Comparison of ENCODE assay signal across 10 cellular contexts in genomic region chr7:105298004-105298403, GRCh38.
A peak's percentile ranks its signal among the peaks of the same experiment; 100 is the strongest.
DNase-seq lines count a peak whose midpoint lies in the region; ATAC-seq and FAIRE-seq lines count a peak whose summit lies in the region.
"Had no signal": no experiment of that assay in that cellular context is flagged by ENCODE, and none has a peak within 500 bp of the region (broad histone marks: within the 10 kb centered on the region; RNA-seq: fewer than 3 reads in every experiment).

No MANE protein-coding gene starts in this region.

- peak overlapping the region; percentile 88 for H3K27ac Mint-ChIP-seq in activated CD4-positive, alpha-beta T cell treated with anti-CD3 and anti-CD28 coated beads, Interleukin-2, amount 10 ng/mL, durations not matched to agents 7 days and 5 days
- H3K27ac Mint-ChIP-seq in natural killer cell treated with Interleukin-12 subunit alpha and Interleukin-12 subunit beta and Interleukin-15 and Interleukin-18, amount 100 ng/mL, for 72 hours = peak overlapping the region; percentile 86 to 95

- H3K4me1 Mint-ChIP-seq in activated CD4-positive, alpha-beta T cell treated with anti-CD3 and anti-CD28 coated beads, Interleukin-2, amount 10 ng/mL, durations not matched to agents 7 days and 5 days = peaks cover 59% of the 10 kb centered on the region
- peaks cover 44 to 48% of the 10 kb centered on the region in 2 donors for H3K4me1 Mint-ChIP-seq in natural killer cell treated with Interleukin-12 subunit alpha and Interleukin-12 subunit beta and Interleukin-15 and Interleukin-18, amount 100 ng/mL, for 72 hours (ENCODE audit: low read depth in 2 of 2)

- H3K4me3 Mint-ChIP-seq in activated CD4-positive, alpha-beta T cell treated with anti-CD3 and anti-CD28 coated beads, Interleukin-2, amount 10 ng/mL, durations not matched to agents 7 days and 5 days = peak overlapping the region; percentile 32
- H3K4me3 Mint-ChIP-seq in natural killer cell treated with Interleukin-12 subunit alpha and Interleukin-12 subunit beta and Interleukin-15 and Interleukin-18, amount 100 ng/mL, for 72 hours = peak overlapping the region; percentile 72
- H3K4me3 Mint-ChIP-seq: neural crest cell had no signal

- POLR2A ChIA-PET in activated CD4-positive, alpha-beta T cell treated with anti-CD3 and anti-CD28 coated beads, Interleukin-2, amount 10 ng/mL, durations not matched to agents 7 days and 5 days (lab: Charles Lee) = interaction anchor here (0.6 to 1.2 kb wide), 2 partner anchors 30 to 68 kb away, joined by 3 to 5 read pairs; no protein-coding TSS in a partner anchor

- peaks cover 6% of the 10 kb centered on the region for H3K9me3 Mint-ChIP-seq in activated CD4-positive, alpha-beta T cell treated with anti-CD3 and anti-CD28 coated beads, Interleukin-2, amount 10 ng/mL, durations not matched to agents 7 days and 5 days
- H3K9me3 Mint-ChIP-seq in natural killer cell treated with Interleukin-12 subunit alpha and Interleukin-12 subunit beta and Interleukin-15 and Interleukin-18, amount 100 ng/mL, for 72 hours = no peaks in the 10 kb centered on the region
- H3K9me3 Mint-ChIP-seq: neural crest cell had no signal

- DNase-seq in activated CD4-positive, alpha-beta T cell treated with anti-CD3 and anti-CD28 coated beads, Interleukin-2, amount 10 ng/mL, durations not matched to agents 7 days and 5 days = no peak
- DNase-seq in activated CD4-positive, alpha-beta T cell treated with anti-CD3 and anti-CD28 coated beads for 1 hour = no peak
- no peak for DNase-seq in natural killer cell treated with Interleukin-12 subunit alpha and Interleukin-12 subunit beta and Interleukin-15 and Interleukin-18, amount 100 ng/mL, for 72 hours (ENCODE audit: low spot score)
- DNase-seq in RCC 7860 (ENCODE audit: low spot score) (no peak), HT-29 (ENCODE audit: low spot score) (no peak), occipital lobe (lab: John Stamatoyannopoulos, UW) (no peak)
- DNase-seq: Karpas-422 had no signal

- ATAC-seq in GM21717 (IDR thresholded peaks at IDR 0.05; ENCODE audit: unreplicated experiment) (peak; percentile 58), HG03432 (IDR thresholded peaks at IDR 0.05; ENCODE audit: unreplicated experiment) (peak; percentile 48)
- ATAC-seq in natural killer cell treated with Interleukin-12 subunit alpha and Interleukin-12 subunit beta and Interleukin-15 and Interleukin-18, amount 100 ng/mL, for 72 hours = peak; percentile 76 to 93

- H3K27me3 Mint-ChIP-seq in activated CD4-positive, alpha-beta T cell treated with anti-CD3 and anti-CD28 coated beads, Interleukin-2, amount 10 ng/mL, durations not matched to agents 7 days and 5 days = no peaks in the 10 kb centered on the region
- no peaks in the 10 kb centered on the region for H3K27me3 Mint-ChIP-seq in natural killer cell treated with Interleukin-12 subunit alpha and Interleukin-12 subunit beta and Interleukin-15 and Interleukin-18, amount 100 ng/mL, for 72 hours

- H3K36me3 Mint-ChIP-seq in activated CD4-positive, alpha-beta T cell treated with anti-CD3 and anti-CD28 coated beads, Interleukin-2, amount 10 ng/mL, durations not matched to agents 7 days and 5 days (ENCODE audit: low read depth) = peaks cover 28% of the 10 kb centered on the region
- no peaks in the 10 kb centered on the region for H3K36me3 Mint-ChIP-seq in natural killer cell treated with Interleukin-12 subunit alpha and Interleukin-12 subunit beta and Interleukin-15 and Interleukin-18, amount 100 ng/mL, for 72 hours

- CTCF ChIA-PET in activated CD4-positive, alpha-beta T cell treated with anti-CD3 and anti-CD28 coated beads, Interleukin-2, amount 10 ng/mL, durations not matched to agents 7 days and 5 days (lab: Charles Lee) = interaction anchor here (1.3 to 1.8 kb wide), 3 partner anchors 9 to 145 kb away, joined by 3 to 8 read pairs (median 4); no protein-coding TSS in a partner anchor

- FAIRE-seq in RCC 7860 (lab: Jason Lieb, UNC) = no peak
